1 cellular context compared by ENCODE assay signal in genomic region chr1:55284856-55285255, GRCh38.
TF ChIP-seq lines count a peak whose summit lies in the region.

No MANE protein-coding gene starts in this region.

TF ChIP-seq in GM23338, 12 proteins besides CTCF, POLR2A, EP300 and RAD21 (continued from another document):
- TF ChIP-seq ZNF462 (CRISPR knock-in tag; IDR thresholded peaks at IDR 0.05) (no peak), ZNF114 (CRISPR knock-in tag; IDR thresholded peaks at IDR 0.05) (no peak), NANOG (IDR thresholded peaks at IDR 0.05; ENCODE audit: borderline replicate concordance) (no peak), ETS1 (IDR thresholded peaks at IDR 0.05) (no peak), CREB1 (CRISPR knock-in tag; IDR thresholded peaks at IDR 0.05; ENCODE audit: low read depth) (no peak)
